ENCODE assay signal across 9 cellular contexts in genomic region chr5:96297290-96297689, GRCh38.
A peak's percentile ranks its signal among the peaks of the same experiment; 100 is the strongest.
DNase-seq lines count a peak whose midpoint lies in the region; ATAC-seq and TF ChIP-seq lines count a peak whose summit lies in the region.
"Had no signal": no experiment of that assay in that cellular context is flagged by ENCODE, and none has a peak within 500 bp of the region (broad histone marks: within the 10 kb centered on the region; RNA-seq: fewer than 3 reads in every experiment).

No MANE protein-coding gene starts in this region.

- no peaks in the 10 kb centered on the region for H3K27me3 ChIP-seq in RWPE2 (ENCODE audit: insufficient read depth, poor library complexity, severe bottlenecking)
- no peaks in the 10 kb centered on the region for H3K27me3 ChIP-seq in osteoblast (ENCODE audit: insufficient read depth, low read length)

- TF ChIP-seq CTCF in RWPE2 (IDR thresholded peaks at IDR 0.05; ENCODE audit: poor library complexity, severe bottlenecking): no peak
- TF ChIP-seq CTCF in osteoblast (IDR thresholded peaks at IDR 0.05; ENCODE audit: extremely low read depth, low read depth, low read length): no peak

- no peak overlapping the region for H3K4me3 ChIP-seq in RWPE2 (ENCODE audit: severe bottlenecking)
- H3K4me3 ChIP-seq in osteoblast (ENCODE audit: insufficient read depth, low read length): no peak overlapping the region

- H3K4me2 ChIP-seq in osteoblast (ENCODE audit: insufficient read depth, low read length): peak overlapping the region; percentile 5

- peak overlapping the region; percentile 2 for H2AFZ ChIP-seq in osteoblast (ENCODE audit: low read length)

- no peaks in the 10 kb centered on the region for H3K79me2 ChIP-seq in osteoblast (ENCODE audit: insufficient read depth, low read length)

- H3K27ac ChIP-seq in RWPE2 (ENCODE audit: poor library complexity, severe bottlenecking): peak overlapping the region; percentile 42
- peak overlapping the region; percentile 89 for H3K27ac ChIP-seq in osteoblast (ENCODE audit: low read depth, low read length)

- ATAC-seq in RWPE2 (ENCODE audit: low read depth) (no peak), Right ventricle myocardium superior (ENCODE audit: poor library complexity) (peak; percentile 36)
- ATAC-seq: WTC11 had no signal

- peak; percentile 7 for DNase-seq in DMS53 treated with DMSO at 0.1 percent for 48 hours (lab: John Stamatoyannopoulos, UW; ENCODE audit: unreplicated experiment)
- no peak for DNase-seq in RWPE2 (ENCODE audit: low spot score)
- DNase-seq in Right ventricle myocardium superior: no peak
- no peak for DNase-seq in osteoblast (ENCODE audit: insufficient read length, low spot score, missing footprints)
- DNase-seq in UCSD-AML1 (lab: John Stamatoyannopoulos, UW; ENCODE audit: unreplicated experiment): no peak
- DNase-seq in cerebellum (ENCODE audit: low spot score): no peak
- DNase-seq in NCI-H2171 treated with DMSO at 0.1 percent for 48 hours (lab: John Stamatoyannopoulos, UW): no peak
- DNase-seq in NCI-H1436 treated with DMSO at 0.1 percent for 48 hours (lab: John Stamatoyannopoulos, UW): no peak

- H4K20me1 ChIP-seq in osteoblast (ENCODE audit: insufficient read depth, low read length): no peaks in the 10 kb centered on the region

- H3K36me3 ChIP-seq in RWPE2 (ENCODE audit: low read depth) (no peaks in the 10 kb centered on the region), osteoblast (ENCODE audit: insufficient read depth, low read length) (no peaks in the 10 kb centered on the region)

- H3K4me1 ChIP-seq in RWPE2 (ENCODE audit: insufficient read depth, poor library complexity, severe bottlenecking) (peaks cover 24% of the 10 kb centered on the region), osteoblast (ENCODE audit: insufficient read depth, low read length) (peaks cover 30% of the 10 kb centered on the region)

- H3K9me3 ChIP-seq in RWPE2 (ENCODE audit: severe bottlenecking) (no peaks in the 10 kb centered on the region), osteoblast (ENCODE audit: low read depth, low read length) (no peaks in the 10 kb centered on the region)

- intact Hi-C loops in Right ventricle myocardium superior (cut with DNase I): no loop called here
